In the genomic region with DNA sequence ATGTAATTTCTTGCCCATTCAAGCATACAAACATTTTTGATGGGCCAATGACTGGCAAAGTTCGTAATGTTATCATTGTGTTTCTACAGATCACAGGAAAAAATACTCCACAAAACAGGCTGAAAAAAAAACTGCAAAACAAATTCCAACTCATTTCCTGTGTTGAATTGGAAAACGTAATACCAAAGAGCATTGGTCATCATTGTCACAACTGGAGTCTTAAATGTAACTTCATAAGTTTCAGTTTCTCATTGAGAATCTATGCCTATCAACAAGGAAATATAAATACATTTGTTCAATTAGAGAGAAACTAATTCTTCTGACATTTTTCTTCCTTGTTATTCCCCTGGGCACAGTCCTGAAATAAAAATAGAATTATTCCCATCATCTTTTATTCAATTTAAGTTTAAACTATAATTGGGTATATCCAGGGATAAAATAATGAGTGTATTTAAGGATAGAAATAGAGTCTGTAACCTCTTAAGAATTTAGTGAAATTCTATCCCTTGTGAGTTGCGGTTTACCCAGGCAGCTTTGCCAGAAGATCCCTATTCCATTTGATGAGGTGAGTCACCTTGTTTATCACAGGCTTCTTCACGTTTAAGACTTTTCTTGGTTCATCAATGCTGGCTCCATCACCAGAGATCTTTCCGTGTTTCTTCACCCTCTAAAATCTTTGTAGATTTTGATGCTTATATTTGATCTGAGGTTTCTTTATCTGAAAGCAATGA, we compare ENCODE assay signal across 15 cellular contexts.
DNase-seq lines count a peak whose midpoint lies in the region; ATAC-seq and TF ChIP-seq lines count a peak whose summit lies in the region.
"Had no signal": no experiment of that assay in that cellular context is flagged by ENCODE, and none has a peak within 500 bp of the region (broad histone marks: within the 10 kb centered on the region; RNA-seq: fewer than 3 reads in every experiment).

No MANE protein-coding gene starts in this region.

- no peaks in the 10 kb centered on the region for H3K79me2 ChIP-seq in DND-41 (ENCODE audit: insufficient read depth, low read length)

- peaks cover 4% of the 10 kb centered on the region for H3K36me3 Mint-ChIP-seq in osteocyte (ENCODE audit: unreplicated experiment)
- H3K36me3 Mint-ChIP-seq: CD4-positive, alpha-beta memory T cell had no signal

- H3K9ac ChIP-seq in DND-41 (ENCODE audit: low read depth, low read length) (no peak overlapping the region), endocrine pancreas (ENCODE audit: control insufficient read depth, insufficient read depth, low read length) (no peak overlapping the region)

- peaks cover 31% of the 10 kb centered on the region for H3K4me1 ChIP-seq in DND-41 (ENCODE audit: insufficient read depth, low read length)
- no peaks in the 10 kb centered on the region for H3K4me1 ChIP-seq in endocrine pancreas (ENCODE audit: control insufficient read depth, insufficient read depth, low read length)
- H3K4me1 ChIP-seq: left lung had no signal

- no peaks in the 10 kb centered on the region for H3K27me3 Mint-ChIP-seq in osteocyte (ENCODE audit: unreplicated experiment)

- peaks cover 9% of the 10 kb centered on the region for H3K9me3 Mint-ChIP-seq in osteocyte (ENCODE audit: unreplicated experiment)
- H3K9me3 Mint-ChIP-seq: activated T-cell treated with anti-CD3 and anti-CD28 coated beads, Interleukin-2, amount 50 U/mL, for 4 hours had no signal

- ATAC-seq in DND-41 (ENCODE audit: insufficient read depth, low read depth) (no peak), GM21526 (IDR thresholded peaks at IDR 0.05; ENCODE audit: low FRiP score, unreplicated experiment) (no peak)
- ATAC-seq: activated T-cell treated with anti-CD3 and anti-CD28 coated beads, Interleukin-2, amount 50 U/mL, for 4 hours; left lung had no signal

- peak overlapping the region; percentile 29 for H3K27ac Mint-ChIP-seq in osteocyte (ENCODE audit: unreplicated experiment)
- H3K27ac Mint-ChIP-seq: CD4-positive, alpha-beta memory T cell had no signal

- H3K36me3 ChIP-seq in DND-41 (ENCODE audit: insufficient read depth, low read length) (no peaks in the 10 kb centered on the region), MG63 (no peaks in the 10 kb centered on the region), endocrine pancreas (ENCODE audit: control insufficient read depth, insufficient read depth, low read length) (no peaks in the 10 kb centered on the region)
- H3K36me3 ChIP-seq: left lung had no signal

- H2AFZ ChIP-seq in DND-41 (ENCODE audit: low read depth, low read length) = no peak overlapping the region

- no peak for DNase-seq in DND-41
- DNase-seq in MG63 = peak; percentile 60
- DNase-seq in osteocyte (ENCODE audit: extremely low spot score, unreplicated experiment) = no peak
- DNase-seq in HuH-7 (ENCODE audit: low spot score) = no peak
- DNase-seq in COLO668 (lab: John Stamatoyannopoulos, UW; ENCODE audit: unreplicated experiment) = no peak
- no peak for DNase-seq in pons (ENCODE audit: low spot score)
- DNase-seq: activated T-cell treated with anti-CD3 and anti-CD28 coated beads, Interleukin-2, amount 50 U/mL, for 4 hours; CD4-positive, alpha-beta memory T cell; erythroblast; NCI-H1694 treated with DMSO at 0.1 percent for 48 hours; NK-92 treated with Interleukin-12 subunit alpha and Interleukin-12 subunit beta, amount 100 ng/mL, for 24 hours; stimulated activated naive CD4-positive, alpha-beta T cell treated with Interleukin-2 at 50 U/mL for 16 hours had no signal

- H3K4me1 Mint-ChIP-seq in osteocyte (ENCODE audit: unreplicated experiment) = peaks cover 24% of the 10 kb centered on the region

- H3K9me3 ChIP-seq in DND-41 (ENCODE audit: insufficient read depth, low read length, severe bottlenecking) = no peaks in the 10 kb centered on the region
- no peaks in the 10 kb centered on the region for H3K9me3 ChIP-seq in MG63
- no peaks in the 10 kb centered on the region for H3K9me3 ChIP-seq in endocrine pancreas (ENCODE audit: control insufficient read depth, low read length)
- H3K9me3 ChIP-seq: left lung had no signal

- peak overlapping the region; percentile 63; the same call in 1 of the 2 replicates for H3K27ac ChIP-seq in DND-41 (ENCODE audit: low read length)
- H3K27ac ChIP-seq: left lung had no signal

- H3K4me2 ChIP-seq in DND-41 (ENCODE audit: insufficient read depth, low read length) = no peak overlapping the region

- H3K4me3 ChIP-seq in DND-41 (ENCODE audit: low read depth in 1 of 2, low read length in 2 of 2) = no peak overlapping the region
- no peak overlapping the region for H3K4me3 ChIP-seq in MG63
- peak overlapping the region; percentile 36 for H3K4me3 ChIP-seq in endocrine pancreas (ENCODE audit: control insufficient read depth, insufficient read depth, low read length)
- H3K4me3 ChIP-seq: left lung had no signal

- H4K20me1 ChIP-seq in DND-41 (ENCODE audit: insufficient read depth, low read length) = no peaks in the 10 kb centered on the region

- TF ChIP-seq CTCF in DND-41 (IDR thresholded peaks at IDR 0.05; ENCODE audit: borderline replicate concordance, extremely low read depth, low read length, poor library complexity, severe bottlenecking) (no peak), osteocyte (IDR thresholded peaks at IDR 0.05) (no peak)

- H3K4me3 Mint-ChIP-seq in osteocyte (ENCODE audit: unreplicated experiment) = no peak overlapping the region
- H3K4me3 Mint-ChIP-seq: activated T-cell treated with anti-CD3 and anti-CD28 coated beads, Interleukin-2, amount 50 U/mL, for 4 hours; CD4-positive, alpha-beta memory T cell had no signal

- H3K27me3 ChIP-seq in DND-41 (ENCODE audit: insufficient read depth, low read length, poor library complexity) (no peaks in the 10 kb centered on the region), MG63 (no peaks in the 10 kb centered on the region), endocrine pancreas (ENCODE audit: control insufficient read depth, insufficient read depth, low read length) (no peaks in the 10 kb centered on the region)
- H3K27me3 ChIP-seq: left lung had no signal
